Comparison of ENCODE assay signal across 8 cellular contexts in the genomic region with DNA sequence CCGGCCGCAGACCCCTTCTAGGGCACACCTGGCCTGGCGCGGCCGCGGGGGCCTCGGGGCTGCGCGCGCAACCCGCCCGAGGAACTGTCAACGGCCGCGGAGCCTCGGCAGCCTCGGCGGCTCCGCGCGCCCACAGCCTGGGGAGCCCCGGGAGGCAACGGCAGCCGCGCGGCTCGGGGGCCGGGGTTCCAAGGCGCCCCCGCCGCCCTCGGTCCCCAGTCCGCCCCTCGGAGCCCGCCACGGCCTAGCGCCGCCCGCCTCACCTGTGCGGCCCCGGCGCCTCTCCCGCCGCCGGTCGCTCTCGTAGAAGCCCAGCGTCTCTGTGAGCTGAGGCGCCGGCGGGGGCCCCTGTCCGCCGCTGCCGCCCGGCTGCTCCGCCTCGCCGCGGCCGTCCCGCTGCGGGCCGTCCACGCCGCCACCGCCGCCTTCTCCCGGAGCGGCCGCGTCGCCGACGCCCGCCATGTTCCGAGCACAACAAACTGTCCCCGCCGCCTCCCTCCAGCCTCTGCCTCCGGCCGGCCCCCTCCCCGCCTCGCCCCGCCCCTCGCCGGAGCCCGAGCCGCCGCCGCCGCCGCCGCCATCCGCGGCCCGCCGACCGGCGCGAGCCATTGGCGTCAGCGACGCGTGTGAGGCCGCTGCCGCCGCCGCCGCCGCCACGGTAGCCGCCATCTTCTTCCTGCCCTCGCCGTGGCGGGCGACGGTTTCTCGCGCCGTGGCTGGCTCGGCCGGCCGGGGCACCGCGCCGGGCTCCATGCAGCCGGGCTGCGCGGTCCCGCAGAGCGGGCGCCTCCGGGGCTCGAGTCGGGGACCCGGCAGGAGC. TPM values are rescaled to one million over a fixed set of nuclear protein-coding genes. Genes with fewer than 3 reads are reported as not detected.
DNase-seq lines count a peak whose midpoint lies in the region; FAIRE-seq and TF ChIP-seq lines count a peak whose summit lies in the region.

A gene with protein sequence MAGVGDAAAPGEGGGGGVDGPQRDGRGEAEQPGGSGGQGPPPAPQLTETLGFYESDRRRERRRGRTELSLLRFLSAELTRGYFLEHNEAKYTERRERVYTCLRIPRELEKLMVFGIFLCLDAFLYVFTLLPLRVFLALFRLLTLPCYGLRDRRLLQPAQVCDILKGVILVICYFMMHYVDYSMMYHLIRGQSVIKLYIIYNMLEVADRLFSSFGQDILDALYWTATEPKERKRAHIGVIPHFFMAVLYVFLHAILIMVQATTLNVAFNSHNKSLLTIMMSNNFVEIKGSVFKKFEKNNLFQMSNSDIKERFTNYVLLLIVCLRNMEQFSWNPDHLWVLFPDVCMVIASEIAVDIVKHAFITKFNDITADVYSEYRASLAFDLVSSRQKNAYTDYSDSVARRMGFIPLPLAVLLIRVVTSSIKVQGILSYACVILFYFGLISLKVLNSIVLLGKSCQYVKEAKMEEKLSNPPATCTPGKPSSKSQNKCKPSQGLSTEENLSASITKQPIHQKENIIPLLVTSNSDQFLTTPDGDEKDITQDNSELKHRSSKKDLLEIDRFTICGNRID (minus strand): TSS at position 476 of the 820 bp plus-strand sequence. CDS start 14 bp downstream, at position 462.

- no peak for FAIRE-seq in D721Med (lab: Jason Lieb, UNC)

- DNase-seq in D721Med (ENCODE audit: insufficient read length, low spot score) = peak; percentile 29
- DNase-seq in GM20000 (ENCODE audit: low spot score) = peak; percentile 94
- peak; percentile 48 for DNase-seq in HPDE6-E6E7 (ENCODE audit: extremely low spot score)
- peak; percentile 33 for DNase-seq in SK-N-DZ (ENCODE audit: low spot score)
- DNase-seq in activated naive CD4-positive, alpha-beta T cell treated with anti-CD3 and anti-CD28 coated beads, Interleukin-2, amount 50 U/mL, for 16 hours = peak; percentile 77
- peak; percentile 73 for DNase-seq in globus pallidus (ENCODE audit: low spot score)
- peak; percentile 68 for DNase-seq in occipital lobe (lab: John Stamatoyannopoulos, UW)

- TF ChIP-seq CTCF in D721Med (IDR thresholded peaks at IDR 0.05; ENCODE audit: insufficient read depth, missing control alignments) (no peak), GM20000 (IDR thresholded peaks at IDR 0.05; ENCODE audit: extremely low read depth, missing control alignments) (no peak)

- peak within 1 kb of the TSS; percentile 87 for H3K27ac ChIP-seq in temporal lobe (ENCODE audit: low read depth, low read length)

RNA-seq across cellular contexts. Expression of the gene that starts here (rescaled TPM):
- 8.6 and 9.7 TPM in 2 replicates for polyA plus RNA-seq in SK-N-DZ (2014; cell fraction: cytosol; rRNA removed)
- 18.1 and 23.1 TPM in 2 replicates for polyA plus RNA-seq in SK-N-DZ (2014; cell fraction: nucleus; rRNA removed)
- total RNA-seq in occipital lobe = 62.7 TPM
- 80.4 TPM for total RNA-seq in temporal lobe

Comparison
In these comparisons a context has a peak if more than half of its experiments do, and no peak if none do; other contexts are left out.
1. Peak in every context shown above with its lines: DNase-seq and H3K27ac ChIP-seq.
2. DNase-seq: peak in every context shown above with its lines; median percentile 94 in GM20000; 77 in activated naive CD4-positive, alpha-beta T cell treated with anti-CD3 and anti-CD28 coated beads, Interleukin-2, amount 50 U/mL, for 16 hours; 73 in globus pallidus; 68 in occipital lobe; 48 in HPDE6-E6E7; 33 in SK-N-DZ; 29 in D721Med.